Comparison of ENCODE assay signal across 11 cellular contexts in genomic region chr18:8801263-8801901, GRCh38.
A peak's percentile ranks its signal among the peaks of the same experiment; 100 is the strongest.
DNase-seq lines count a peak whose midpoint lies in the region; ATAC-seq and TF ChIP-seq lines count a peak whose summit lies in the region.
"Had no signal": no experiment of that assay in that cellular context is flagged by ENCODE, and none has a peak within 500 bp of the region (broad histone marks: within the 10 kb centered on the region; RNA-seq: fewer than 3 reads in every experiment).

No MANE protein-coding gene starts in this region.

- H3K4me1 ChIP-seq in cardiac muscle cell (ENCODE audit: low read depth) (peaks cover 16% of the 10 kb centered on the region), right atrium auricular region (no peaks in the 10 kb centered on the region), iPS-20b (ENCODE audit: insufficient read depth, low read length) (peaks cover 28% of the 10 kb centered on the region), vagina (no peaks in the 10 kb centered on the region)

- intact Hi-C loops in vagina (cut with DNase I): no loop called here

- H3K9me3 ChIP-seq in cardiac muscle cell (ENCODE audit: low read depth) (no peaks in the 10 kb centered on the region), right atrium auricular region (no peaks in the 10 kb centered on the region), iPS-20b (ENCODE audit: insufficient read depth, low read depth, low read length) (no peaks in the 10 kb centered on the region), vagina (no peaks in the 10 kb centered on the region)
- H3K9me3 ChIP-seq: ascending aorta, BE2C had no signal

- H3K36me3 ChIP-seq in cardiac muscle cell (no peaks in the 10 kb centered on the region), right atrium auricular region (no peaks in the 10 kb centered on the region), iPS-20b (ENCODE audit: insufficient read depth, low read depth, low read length) (peaks cover 24% of the 10 kb centered on the region), vagina (no peaks in the 10 kb centered on the region)
- H3K36me3 ChIP-seq: ascending aorta had no signal

- DNase-seq in cardiac muscle cell (ENCODE audit: low read depth in 1 of 2, low spot score in 1 of 2) (peak; percentile 59 to 83), right atrium auricular region (ENCODE audit: low spot score) (no peak), astrocyte of the cerebellum (ENCODE audit: low read depth) (peak; percentile 62), vagina (ENCODE audit: extremely low spot score in 2 of 2) (no peak), globus pallidus (ENCODE audit: low spot score) (no peak), GM19238 (ENCODE audit: insufficient read length, low spot score) (no peak)
- DNase-seq: BE2C, NCI-H2029 treated with DMSO at 0.1 percent for 48 hours had no signal

- no peak for TF ChIP-seq POLR2A in vagina (IDR thresholded peaks at IDR 0.05)

- in situ Hi-C loops in astrocyte of the cerebellum (cut with HindIII; ENCODE audit: low sequenced_read_pairs): no loop called here

- ATAC-seq in HG02981 (IDR thresholded peaks at IDR 0.05; ENCODE audit: unreplicated experiment): no peak

- H3K27me3 ChIP-seq in cardiac muscle cell (no peaks in the 10 kb centered on the region), right atrium auricular region (no peaks in the 10 kb centered on the region), iPS-20b (ENCODE audit: insufficient read depth, low read length) (no peaks in the 10 kb centered on the region), vagina (no peaks in the 10 kb centered on the region)
- H3K27me3 ChIP-seq: ascending aorta, BE2C had no signal

- TF ChIP-seq CTCF in cardiac muscle cell (IDR thresholded peaks at IDR 0.05; ENCODE audit: low read depth, low read length) (no peak), right atrium auricular region (IDR thresholded peaks at IDR 0.05) (no peak), astrocyte of the cerebellum (IDR thresholded peaks at IDR 0.05; ENCODE audit: low read depth, low read length, missing control alignments) (no peak), vagina (IDR thresholded peaks at IDR 0.05) (no peak)

- H3K27ac ChIP-seq in cardiac muscle cell: peak overlapping the region; percentile 14
- H3K27ac ChIP-seq in right atrium auricular region: no peak overlapping the region
- H3K27ac ChIP-seq in iPS-20b (ENCODE audit: low read length): peak overlapping the region; percentile 25
- peak overlapping the region; percentile 50 for H3K27ac ChIP-seq in vagina

- H3K4me3 ChIP-seq in cardiac muscle cell: no peak overlapping the region
- H3K4me3 ChIP-seq in right atrium auricular region: no peak overlapping the region
- no peak overlapping the region for H3K4me3 ChIP-seq in astrocyte of the cerebellum (ENCODE audit: low read depth, low read length)
- no peak overlapping the region for H3K4me3 ChIP-seq in iPS-20b (ENCODE audit: low read length)
- H3K4me3 ChIP-seq in vagina: no peak overlapping the region

- H3K9ac ChIP-seq in iPS-20b (ENCODE audit: low read depth, low read length): peak overlapping the region; percentile 53; the same call in 1 of the 2 replicates

Comparison
In these comparisons a context has a peak if more than half of its experiments do, and no peak if none do; other contexts are left out.
1. DNase-seq: peak in cardiac muscle cell (2 of 2) and astrocyte of the cerebellum (single experiment); none in right atrium auricular region (single experiment), vagina (0 of 2), globus pallidus (single experiment) and GM19238 (single experiment).
2. H3K27ac ChIP-seq: peak in cardiac muscle cell (single experiment), iPS-20b (single experiment) and vagina (single experiment); none in right atrium auricular region (0 of 2).